In the genomic region with DNA sequence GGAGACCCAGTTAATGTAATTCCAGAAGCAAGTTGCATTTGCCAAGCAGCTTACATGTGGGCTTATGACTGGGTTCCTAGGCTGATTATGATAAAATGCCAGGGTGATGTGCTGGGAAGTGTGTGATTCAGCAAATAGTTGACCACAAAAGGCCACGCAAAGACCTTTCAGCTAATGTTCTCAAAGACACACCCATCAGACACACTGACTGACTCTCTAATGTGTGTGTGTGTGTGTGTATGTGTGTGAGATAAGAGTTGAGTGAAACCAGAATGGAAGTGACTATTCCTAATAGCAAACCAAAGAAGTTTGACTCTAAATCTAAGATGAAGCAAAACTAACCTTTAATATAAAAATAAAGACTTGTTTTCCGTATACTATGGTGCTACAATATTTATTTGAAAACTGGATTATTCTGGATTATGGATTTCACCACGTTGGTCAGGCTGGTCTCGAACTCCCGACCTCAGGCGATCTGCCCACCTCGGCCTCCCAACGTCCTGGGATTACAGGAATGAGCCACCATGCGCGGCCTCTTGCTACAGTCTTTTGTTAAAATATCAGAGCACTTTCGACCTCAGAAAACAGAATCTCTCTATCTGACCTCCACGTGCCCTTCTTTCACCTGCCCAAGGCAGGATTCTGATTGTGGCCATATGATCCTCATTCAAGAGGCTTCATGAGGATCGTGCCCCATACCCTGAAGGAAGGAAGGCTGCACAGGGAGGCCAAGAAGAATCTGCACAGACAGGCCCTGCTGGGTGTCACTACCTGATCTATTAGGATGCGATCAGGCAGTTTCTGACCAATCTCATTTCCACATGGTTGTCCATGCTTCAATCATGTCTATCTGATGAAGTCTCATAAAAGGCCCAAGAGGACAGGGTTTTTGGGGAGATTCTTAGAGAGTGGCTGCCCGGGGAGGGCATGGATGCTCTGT, we compare ENCODE assay signal across 8 cellular contexts.
A peak's percentile ranks its signal among the peaks of the same experiment; 100 is the strongest.
DNase-seq lines count a peak whose midpoint lies in the region; TF ChIP-seq lines count a peak whose summit lies in the region.

No MANE protein-coding gene starts in this region.

- no peaks in the 10 kb centered on the region for H3K4me1 ChIP-seq in HAP-1

- H3K9me3 ChIP-seq in HAP-1 = no peaks in the 10 kb centered on the region

- peaks cover 2% of the 10 kb centered on the region; the same call in 1 of the 2 replicates for H3K36me3 ChIP-seq in HAP-1 (replicated peaks)

- in situ Hi-C loops in HAP-1 (cut with MboI; ENCODE audit: low sequenced_read_pairs) = no loop called here

- no peaks in the 10 kb centered on the region for H3K27me3 Mint-ChIP-seq in chondrocyte (ENCODE audit: low read depth)

- no peaks in the 10 kb centered on the region for H3K9me3 Mint-ChIP-seq in chondrocyte (ENCODE audit: low read depth)

- TF ChIP-seq CTCF in chondrocyte (IDR thresholded peaks at IDR 0.05) (no peak), dorsolateral prefrontal cortex (IDR thresholded peaks at IDR 0.05 in 54 of 56, conservative IDR thresholded peaks at IDR 0.05 in 2 of 56; ENCODE audit: low read depth in 1 of 56, partially characterized antibody in 56 of 56) (no peak)

- DNase-seq in Daoy (ENCODE audit: low read depth) (peak; percentile 97), MV-4-11 (lab: John Stamatoyannopoulos, UW) (peak; percentile 60), chondrocyte (ENCODE audit: low spot score) (no peak), non-pigmented ciliary epithelial cell (ENCODE audit: low read depth) (peak; percentile 100), dorsolateral prefrontal cortex (no peak), NCI-H82 (lab: John Stamatoyannopoulos, UW) (no peak), substantia nigra (lab: John Stamatoyannopoulos, UW) (no peak), HAP-1 (ENCODE audit: low spot score in 2 of 2) (no peak)

- H3K4me1 Mint-ChIP-seq in chondrocyte (ENCODE audit: low read depth) = peaks cover 25% of the 10 kb centered on the region

- peak overlapping the region; percentile 86 for H3K27ac Mint-ChIP-seq in chondrocyte (ENCODE audit: unreplicated experiment)

- peak overlapping the region in 8 of 59 donors; percentile 2 to 36 (median 20) for H3K27ac ChIP-seq in dorsolateral prefrontal cortex
- no peak overlapping the region for H3K27ac ChIP-seq in substantia nigra (ENCODE audit: low read depth, low read length, poor library complexity, severe bottlenecking)

- no peak overlapping the region for H3K4me3 Mint-ChIP-seq in chondrocyte (ENCODE audit: unreplicated experiment)

- intact Hi-C loops in dorsolateral prefrontal cortex (cut with DNase I) = no loop called here

- peaks cover 12% of the 10 kb centered on the region for H3K36me3 Mint-ChIP-seq in chondrocyte (ENCODE audit: low read depth)

- H3K4me3 ChIP-seq in dorsolateral prefrontal cortex = no peak overlapping the region
- no peak overlapping the region for H3K4me3 ChIP-seq in HAP-1

- H3K27me3 ChIP-seq in dorsolateral prefrontal cortex (no peaks in the 10 kb centered on the region), HAP-1 (ENCODE audit: low read depth) (no peaks in the 10 kb centered on the region)

Comparison
In these comparisons a context has a peak if more than half of its experiments do, and no peak if none do; other contexts are left out.
1. DNase-seq: peak in Daoy (single experiment), MV-4-11 (single experiment) and non-pigmented ciliary epithelial cell (single experiment); none in chondrocyte (single experiment), dorsolateral prefrontal cortex (0 of 10), NCI-H82 (single experiment), substantia nigra (0 of 49) and HAP-1 (0 of 2).